ENCODE assay signal across 8 cellular contexts in genomic region chr9:132006657-132007370, GRCh38.
DNase-seq lines count a peak whose midpoint lies in the region; ATAC-seq and TF ChIP-seq lines count a peak whose summit lies in the region.

No MANE protein-coding gene starts in this region.

- peak; percentile 50 for ATAC-seq in Right ventricle myocardium inferior
- ATAC-seq in activated CD8-positive, alpha-beta memory T cell treated with anti-CD3 and anti-CD28 coated beads, Interleukin-2, amount 10 ng/mL, durations not matched to agents 7 days and 5 days: peak; percentile 92
- ATAC-seq in omental fat pad (ENCODE audit: low FRiP score): no peak

- no peak overlapping the region for H2AFZ ChIP-seq in neural progenitor cell (replicated peaks)

- H3K4me1 ChIP-seq in left ventricle myocardium inferior (peaks cover 34% of the 10 kb centered on the region), neural progenitor cell (peaks cover 13% of the 10 kb centered on the region)

- H3K9ac ChIP-seq in neural progenitor cell: no peak overlapping the region

- no peak for TF ChIP-seq CTCF in left ventricle myocardium inferior (IDR thresholded peaks at IDR 0.05; ENCODE audit: borderline replicate concordance)
- TF ChIP-seq CTCF in neural progenitor cell (IDR thresholded peaks at IDR 0.05): no peak
- TF ChIP-seq CTCF in omental fat pad (IDR thresholded peaks at IDR 0.05): no peak

- peaks cover 30% of the 10 kb centered on the region for H4K20me1 ChIP-seq in neural progenitor cell (ENCODE audit: low read depth)

- H3K27ac ChIP-seq in left ventricle myocardium inferior (replicated peaks) (no peak overlapping the region), neural progenitor cell (no peak overlapping the region)

- H3K4me3 Mint-ChIP-seq in activated CD8-positive, alpha-beta memory T cell treated with anti-CD3 and anti-CD28 coated beads, Interleukin-2, amount 10 ng/mL, durations not matched to agents 7 days and 5 days: peak overlapping the region; percentile 59
- no peak overlapping the region for H3K4me3 Mint-ChIP-seq in neural progenitor cell

- peaks cover 5% of the 10 kb centered on the region for H3F3A ChIP-seq in neural progenitor cell (ENCODE audit: low read depth)

- no peaks in the 10 kb centered on the region for H3K9me3 Mint-ChIP-seq in activated CD8-positive, alpha-beta memory T cell treated with anti-CD3 and anti-CD28 coated beads, Interleukin-2, amount 10 ng/mL, durations not matched to agents 7 days and 5 days (ENCODE audit: low read depth)
- no peaks in the 10 kb centered on the region for H3K9me3 Mint-ChIP-seq in neural progenitor cell

- H3K27me3 ChIP-seq in left ventricle myocardium inferior (ENCODE audit: low read depth): no peaks in the 10 kb centered on the region
- no peaks in the 10 kb centered on the region for H3K27me3 ChIP-seq in neural progenitor cell

- H3K9me3 ChIP-seq in left ventricle myocardium inferior (replicated peaks): no peaks in the 10 kb centered on the region
- no peaks in the 10 kb centered on the region for H3K9me3 ChIP-seq in neural progenitor cell (ENCODE audit: low read depth)

- H3K36me3 ChIP-seq in left ventricle myocardium inferior (no peaks in the 10 kb centered on the region), neural progenitor cell (no peaks in the 10 kb centered on the region)

- H3K4me2 ChIP-seq in neural progenitor cell: peak overlapping the region; percentile 20

- no peak for DNase-seq in Right ventricle myocardium inferior (ENCODE audit: missing footprints)
- DNase-seq in left ventricle myocardium inferior: no peak
- peak; percentile 52 for DNase-seq in LHCN-M2 (ENCODE audit: low read depth)
- peak; percentile 78 for DNase-seq in activated CD8-positive, alpha-beta memory T cell treated with anti-CD3 and anti-CD28 coated beads, Interleukin-2, amount 10 ng/mL, durations not matched to agents 7 days and 5 days
- DNase-seq in neural progenitor cell (ENCODE audit: low spot score): no peak
- DNase-seq in omental fat pad (ENCODE audit: low spot score): no peak
- no peak for DNase-seq in occipital lobe (lab: John Stamatoyannopoulos, UW)
- no peak for DNase-seq in COLO668 (lab: John Stamatoyannopoulos, UW; ENCODE audit: unreplicated experiment)

- CTCF ChIA-PET in activated CD8-positive, alpha-beta memory T cell treated with anti-CD3 and anti-CD28 coated beads, Interleukin-2, amount 10 ng/mL, durations not matched to agents 7 days and 5 days (lab: Charles Lee): interaction anchor here (1.2 to 1.3 kb wide), 3 partner anchors 10 to 253 kb away, joined by 3 to 4 read pairs (median 3); no protein-coding TSS in a partner anchor

- H3K27ac Mint-ChIP-seq in activated CD8-positive, alpha-beta memory T cell treated with anti-CD3 and anti-CD28 coated beads, Interleukin-2, amount 10 ng/mL, durations not matched to agents 7 days and 5 days: peak overlapping the region; percentile 83
- H3K27ac Mint-ChIP-seq in neural progenitor cell: no peak overlapping the region

- no peaks in the 10 kb centered on the region for H3K79me2 ChIP-seq in neural progenitor cell (ENCODE audit: low read depth)

- H3K27me3 Mint-ChIP-seq in activated CD8-positive, alpha-beta memory T cell treated with anti-CD3 and anti-CD28 coated beads, Interleukin-2, amount 10 ng/mL, durations not matched to agents 7 days and 5 days: peaks cover 3% of the 10 kb centered on the region
- no peaks in the 10 kb centered on the region for H3K27me3 Mint-ChIP-seq in neural progenitor cell (ENCODE audit: insufficient read depth, low read depth)

- intact Hi-C loops in Right ventricle myocardium inferior (cut with DNase I) (no loop called here), left ventricle myocardium inferior (cut with micrococcal nuclease) (no loop called here)

- no peak overlapping the region for H3K4me3 ChIP-seq in left ventricle myocardium inferior
- H3K4me3 ChIP-seq in neural progenitor cell: no peak overlapping the region

- H3K36me3 Mint-ChIP-seq in activated CD8-positive, alpha-beta memory T cell treated with anti-CD3 and anti-CD28 coated beads, Interleukin-2, amount 10 ng/mL, durations not matched to agents 7 days and 5 days: peaks cover 25% of the 10 kb centered on the region
- H3K36me3 Mint-ChIP-seq in neural progenitor cell: peaks cover 2% of the 10 kb centered on the region

- H3K4me1 Mint-ChIP-seq in activated CD8-positive, alpha-beta memory T cell treated with anti-CD3 and anti-CD28 coated beads, Interleukin-2, amount 10 ng/mL, durations not matched to agents 7 days and 5 days: peaks cover 61% of the 10 kb centered on the region
- peaks cover 27% of the 10 kb centered on the region for H3K4me1 Mint-ChIP-seq in neural progenitor cell

Comparison
In these comparisons a context has a peak if more than half of its experiments do, and no peak if none do; other contexts are left out.
1. DNase-seq: peak in LHCN-M2 (single experiment) and activated CD8-positive, alpha-beta memory T cell treated with anti-CD3 and anti-CD28 coated beads, Interleukin-2, amount 10 ng/mL, durations not matched to agents 7 days and 5 days (single experiment); none in Right ventricle myocardium inferior (single experiment), left ventricle myocardium inferior (single experiment), neural progenitor cell (single experiment), omental fat pad (single experiment), occipital lobe (single experiment) and COLO668 (single experiment).